20 cellular contexts compared by ENCODE assay signal in genomic region chr2:84686783-84687442, GRCh38.
DNase-seq lines count a peak whose midpoint lies in the region; TF ChIP-seq lines count a peak whose summit lies in the region.
"Had no signal": no experiment of that assay in that cellular context is flagged by ENCODE, and none has a peak within 500 bp of the region (broad histone marks: within the 10 kb centered on the region; RNA-seq: fewer than 3 reads in every experiment).

No MANE protein-coding gene starts in this region.

- no peaks in the 10 kb centered on the region for H3K9me3 Mint-ChIP-seq in MCF 10A (ENCODE audit: unreplicated experiment)
- H3K9me3 Mint-ChIP-seq in stimulated activated naive CD8-positive, alpha-beta T cell treated with anti-CD3 and anti-CD28 coated beads, Interleukin-15, Interleukin-2, amounts not matched to agents 100 ng/mL and 50 ng/mL, for 24 hours = no peaks in the 10 kb centered on the region

- H3K9ac ChIP-seq in mammary epithelial cell (ENCODE audit: insufficient read depth, low read length) = no peak overlapping the region

- no TSS peak for BruUV-seq in MCF 10A (replicated peaks; lab: Mats Ljungman, UMichigan)
- no TSS peak for BruUV-seq in mammary epithelial cell (replicated peaks; lab: Mats Ljungman, UMichigan)

- no peak overlapping the region for H3K4me3 Mint-ChIP-seq in MCF 10A (ENCODE audit: unreplicated experiment)
- H3K4me3 Mint-ChIP-seq in stimulated activated naive CD8-positive, alpha-beta T cell treated with anti-CD3 and anti-CD28 coated beads, Interleukin-15, Interleukin-2, amounts not matched to agents 100 ng/mL and 50 ng/mL, for 24 hours = no peak overlapping the region

- no peaks in the 10 kb centered on the region for H3K27me3 Mint-ChIP-seq in MCF 10A (ENCODE audit: insufficient read depth, unreplicated experiment)
- H3K27me3 Mint-ChIP-seq in stimulated activated naive CD8-positive, alpha-beta T cell treated with anti-CD3 and anti-CD28 coated beads, Interleukin-15, Interleukin-2, amounts not matched to agents 100 ng/mL and 50 ng/mL, for 24 hours = no peaks in the 10 kb centered on the region

- POLR2A ChIA-PET in MCF 10A (lab: Yijun Ruan, JAX) = no interaction called here

- no peaks in the 10 kb centered on the region for H3K36me3 ChIP-seq in mammary epithelial cell (ENCODE audit: insufficient read depth, low read length)
- H3K36me3 ChIP-seq: transverse colon had no signal

- TF ChIP-seq CTCF in MCF 10A (IDR thresholded peaks at IDR 0.05; ENCODE audit: unreplicated experiment) (no peak), mammary epithelial cell (conservative IDR thresholded peaks at IDR 0.05 in 1 of 2, IDR thresholded peaks at IDR 0.05 in 1 of 2; ENCODE audit: extremely low read depth in 1 of 2, insufficient read depth in 1 of 2, low read depth in 1 of 2, low read length in 2 of 2) (no peak), GM10266 (IDR thresholded peaks at IDR 0.05; ENCODE audit: control insufficient read depth, insufficient read depth, low read depth, missing control alignments) (no peak)

- H3K36me3 Mint-ChIP-seq in MCF 10A (ENCODE audit: insufficient read depth, unreplicated experiment) = peaks cover 5% of the 10 kb centered on the region
- no peaks in the 10 kb centered on the region for H3K36me3 Mint-ChIP-seq in stimulated activated naive CD8-positive, alpha-beta T cell treated with anti-CD3 and anti-CD28 coated beads, Interleukin-15, Interleukin-2, amounts not matched to agents 100 ng/mL and 50 ng/mL, for 24 hours (ENCODE audit: low read depth)

- H3K27me3 ChIP-seq in mammary epithelial cell (ENCODE audit: insufficient read depth, low read length) = peaks cover 5% of the 10 kb centered on the region
- H3K27me3 ChIP-seq: foreskin keratinocyte, transverse colon had no signal

- dilution Hi-C loops in mammary epithelial cell (cut with HindIII; ENCODE audit: low sequenced_read_pairs) = no loop called here

- CTCF ChIA-PET in MCF 10A (lab: Yijun Ruan, JAX) (interaction anchor here (0.6 kb wide), 1 partner anchor 176 kb away, joined by 3 read pairs; no protein-coding TSS in a partner anchor), mammary epithelial cell (lab: Charles Lee; ENCODE audit: low non-redundant PET) (no interaction called here)

- H3K27ac ChIP-seq in mammary epithelial cell (ENCODE audit: insufficient read depth, low read depth, low read length) = no peak overlapping the region
- H3K27ac ChIP-seq: foreskin keratinocyte had no signal

- WGBS in mammary epithelial cell (ENCODE audit: low coverage, missing lambda C conversion rate) = 35% methylated on average over 5 of the region's 5 CpGs

- DNase-seq in MCF 10A (ENCODE audit: unreplicated experiment) (peak; percentile 5), mammary epithelial cell (no peak), NCI-H2227 (lab: John Stamatoyannopoulos, UW; ENCODE audit: unreplicated experiment) (peak; percentile 28), kidney tubule cell (ENCODE audit: low spot score) (peak; percentile 32), GM10266 (ENCODE audit: extremely low spot score) (no peak), NCI-H510A treated with DMSO at 0.1 percent for 48 hours (lab: John Stamatoyannopoulos, UW) (no peak)
- DNase-seq: activated CD8-positive, alpha-beta memory T cell treated with anti-CD3 and anti-CD28 coated beads, Interleukin-2, amount 50 U/mL, for 4 hours; activated naive CD4-positive, alpha-beta T cell treated with Interleukin-2 at 50 U/mL for 16 hours; Caco-2; effector CD4-positive, alpha-beta T cell; erythroblast; foreskin keratinocyte; hippocampal formation; NCI-H1105 treated with DMSO at 0.1 percent for 48 hours; NCI-H2081 treated with DMSO at 0.1 percent for 48 hours; NCI-H524; posterior cingulate gyrus; SW 1271; transverse colon had no signal

- no peaks in the 10 kb centered on the region for H3K4me1 ChIP-seq in mammary epithelial cell (ENCODE audit: insufficient read depth, low read length)

- peaks cover 5% of the 10 kb centered on the region for H3K4me1 Mint-ChIP-seq in MCF 10A (ENCODE audit: insufficient read depth, unreplicated experiment)
- peaks cover 11% of the 10 kb centered on the region for H3K4me1 Mint-ChIP-seq in stimulated activated naive CD8-positive, alpha-beta T cell treated with anti-CD3 and anti-CD28 coated beads, Interleukin-15, Interleukin-2, amounts not matched to agents 100 ng/mL and 50 ng/mL, for 24 hours (ENCODE audit: low read depth)

- no peak overlapping the region for H3K4me3 ChIP-seq in mammary epithelial cell (replicated peaks in 1 of 3; ENCODE audit: insufficient read depth in 1 of 3, low read depth in 2 of 3, low read length in 3 of 3)
- H3K4me3 ChIP-seq: transverse colon had no signal

- no peaks in the 10 kb centered on the region for H3K9me3 ChIP-seq in mammary epithelial cell (replicated peaks; ENCODE audit: insufficient read depth, low read length)
- H3K9me3 ChIP-seq: Caco-2, transverse colon had no signal

- H2AFZ ChIP-seq in mammary epithelial cell (ENCODE audit: low read depth, low read length) = no peak overlapping the region

- no peak overlapping the region for H3K27ac Mint-ChIP-seq in MCF 10A (ENCODE audit: low read depth, unreplicated experiment)
- peak overlapping the region; percentile 56 for H3K27ac Mint-ChIP-seq in stimulated activated naive CD8-positive, alpha-beta T cell treated with anti-CD3 and anti-CD28 coated beads, Interleukin-15, Interleukin-2, amounts not matched to agents 100 ng/mL and 50 ng/mL, for 24 hours

- no peaks in the 10 kb centered on the region for H4K20me1 ChIP-seq in mammary epithelial cell (ENCODE audit: insufficient read depth, low read length)

- in situ Hi-C loops in mammary epithelial cell (cut with MboI; ENCODE audit: low sequenced_read_pairs in 2 of 2) = no loop called here

- intact Hi-C loops in MCF 10A (cut with micrococcal nuclease) (no loop called here), mammary epithelial cell (cut with micrococcal nuclease) (no loop called here)

- H3K79me2 ChIP-seq in mammary epithelial cell (ENCODE audit: insufficient read depth, low read length) = no peaks in the 10 kb centered on the region

- no peak overlapping the region for H3K4me2 ChIP-seq in mammary epithelial cell (ENCODE audit: insufficient read depth, low read depth, low read length)

Comparison
In these comparisons a context has a peak if more than half of its experiments do, and no peak if none do; other contexts are left out.
1. DNase-seq: peak in MCF 10A (single experiment), NCI-H2227 (single experiment) and kidney tubule cell (single experiment); none in mammary epithelial cell (single experiment), GM10266 (single experiment) and NCI-H510A treated with DMSO at 0.1 percent for 48 hours (single experiment).